In the genomic region with DNA sequence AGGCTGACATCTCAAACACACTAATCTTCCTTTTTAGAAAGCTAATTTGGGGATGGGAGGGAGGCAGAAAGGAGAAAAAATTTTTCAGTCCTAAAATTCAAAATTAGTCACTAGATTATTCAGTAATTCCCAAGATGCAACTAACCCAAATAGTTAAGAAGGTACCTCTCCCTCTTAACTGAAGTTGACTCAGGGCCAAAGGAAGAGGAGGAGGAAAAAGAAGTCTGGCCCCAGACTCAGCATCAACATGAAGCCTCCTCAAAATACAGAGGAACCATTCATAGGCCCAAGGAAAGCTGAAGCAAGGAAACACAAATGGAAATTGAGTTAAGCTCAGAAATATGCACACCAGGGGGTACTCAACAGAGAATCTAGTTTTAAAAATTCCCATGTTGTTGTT, we compare ENCODE assay signal across 1 cellular context.
TF ChIP-seq lines count a peak whose summit lies in the region.

No MANE protein-coding gene starts in this region.

TF ChIP-seq in WTC11, 78 proteins besides CTCF, POLR2A, EP300 and RAD21 (continued from another document):
- TF ChIP-seq, protein P1, sequence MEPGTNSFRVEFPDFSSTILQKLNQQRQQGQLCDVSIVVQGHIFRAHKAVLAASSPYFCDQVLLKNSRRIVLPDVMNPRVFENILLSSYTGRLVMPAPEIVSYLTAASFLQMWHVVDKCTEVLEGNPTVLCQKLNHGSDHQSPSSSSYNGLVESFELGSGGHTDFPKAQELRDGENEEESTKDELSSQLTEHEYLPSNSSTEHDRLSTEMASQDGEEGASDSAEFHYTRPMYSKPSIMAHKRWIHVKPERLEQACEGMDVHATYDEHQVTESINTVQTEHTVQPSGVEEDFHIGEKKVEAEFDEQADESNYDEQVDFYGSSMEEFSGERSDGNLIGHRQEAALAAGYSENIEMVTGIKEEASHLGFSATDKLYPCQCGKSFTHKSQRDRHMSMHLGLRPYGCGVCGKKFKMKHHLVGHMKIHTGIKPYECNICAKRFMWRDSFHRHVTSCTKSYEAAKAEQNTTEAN (CRISPR knock-in tag; IDR thresholded peaks at IDR 0.05) = no peak
- TF ChIP-seq, protein P2, sequence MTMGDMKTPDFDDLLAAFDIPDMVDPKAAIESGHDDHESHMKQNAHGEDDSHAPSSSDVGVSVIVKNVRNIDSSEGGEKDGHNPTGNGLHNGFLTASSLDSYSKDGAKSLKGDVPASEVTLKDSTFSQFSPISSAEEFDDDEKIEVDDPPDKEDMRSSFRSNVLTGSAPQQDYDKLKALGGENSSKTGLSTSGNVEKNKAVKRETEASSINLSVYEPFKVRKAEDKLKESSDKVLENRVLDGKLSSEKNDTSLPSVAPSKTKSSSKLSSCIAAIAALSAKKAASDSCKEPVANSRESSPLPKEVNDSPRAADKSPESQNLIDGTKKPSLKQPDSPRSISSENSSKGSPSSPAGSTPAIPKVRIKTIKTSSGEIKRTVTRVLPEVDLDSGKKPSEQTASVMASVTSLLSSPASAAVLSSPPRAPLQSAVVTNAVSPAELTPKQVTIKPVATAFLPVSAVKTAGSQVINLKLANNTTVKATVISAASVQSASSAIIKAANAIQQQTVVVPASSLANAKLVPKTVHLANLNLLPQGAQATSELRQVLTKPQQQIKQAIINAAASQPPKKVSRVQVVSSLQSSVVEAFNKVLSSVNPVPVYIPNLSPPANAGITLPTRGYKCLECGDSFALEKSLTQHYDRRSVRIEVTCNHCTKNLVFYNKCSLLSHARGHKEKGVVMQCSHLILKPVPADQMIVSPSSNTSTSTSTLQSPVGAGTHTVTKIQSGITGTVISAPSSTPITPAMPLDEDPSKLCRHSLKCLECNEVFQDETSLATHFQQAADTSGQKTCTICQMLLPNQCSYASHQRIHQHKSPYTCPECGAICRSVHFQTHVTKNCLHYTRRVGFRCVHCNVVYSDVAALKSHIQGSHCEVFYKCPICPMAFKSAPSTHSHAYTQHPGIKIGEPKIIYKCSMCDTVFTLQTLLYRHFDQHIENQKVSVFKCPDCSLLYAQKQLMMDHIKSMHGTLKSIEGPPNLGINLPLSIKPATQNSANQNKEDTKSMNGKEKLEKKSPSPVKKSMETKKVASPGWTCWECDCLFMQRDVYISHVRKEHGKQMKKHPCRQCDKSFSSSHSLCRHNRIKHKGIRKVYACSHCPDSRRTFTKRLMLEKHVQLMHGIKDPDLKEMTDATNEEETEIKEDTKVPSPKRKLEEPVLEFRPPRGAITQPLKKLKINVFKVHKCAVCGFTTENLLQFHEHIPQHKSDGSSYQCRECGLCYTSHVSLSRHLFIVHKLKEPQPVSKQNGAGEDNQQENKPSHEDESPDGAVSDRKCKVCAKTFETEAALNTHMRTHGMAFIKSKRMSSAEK (CRISPR knock-in tag; IDR thresholded peaks at IDR 0.05; ENCODE audit: borderline replicate concordance) = no peak
- no peak for TF ChIP-seq NFYB (CRISPR knock-in tag; conservative IDR thresholded peaks at IDR 0.05; ENCODE audit: low read depth)
- TF ChIP-seq, protein P3, sequence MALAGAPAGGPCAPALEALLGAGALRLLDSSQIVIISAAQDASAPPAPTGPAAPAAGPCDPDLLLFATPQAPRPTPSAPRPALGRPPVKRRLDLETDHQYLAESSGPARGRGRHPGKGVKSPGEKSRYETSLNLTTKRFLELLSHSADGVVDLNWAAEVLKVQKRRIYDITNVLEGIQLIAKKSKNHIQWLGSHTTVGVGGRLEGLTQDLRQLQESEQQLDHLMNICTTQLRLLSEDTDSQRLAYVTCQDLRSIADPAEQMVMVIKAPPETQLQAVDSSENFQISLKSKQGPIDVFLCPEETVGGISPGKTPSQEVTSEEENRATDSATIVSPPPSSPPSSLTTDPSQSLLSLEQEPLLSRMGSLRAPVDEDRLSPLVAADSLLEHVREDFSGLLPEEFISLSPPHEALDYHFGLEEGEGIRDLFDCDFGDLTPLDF (CRISPR knock-in tag; IDR thresholded peaks at IDR 0.05) = no peak
- no peak for TF ChIP-seq SP1 (CRISPR knock-in tag; conservative IDR thresholded peaks at IDR 0.05)
